ENCODE assay signal across 29 cellular contexts in genomic region chr16:65965632-65966031, GRCh38.
DNase-seq lines count a peak whose midpoint lies in the region; ATAC-seq, FAIRE-seq and TF ChIP-seq lines count a peak whose summit lies in the region.
"Had no signal": no experiment of that assay in that cellular context is flagged by ENCODE, and none has a peak within 500 bp of the region (broad histone marks: within the 10 kb centered on the region; RNA-seq: fewer than 3 reads in every experiment).

No MANE protein-coding gene starts in this region.

- H3K27ac Mint-ChIP-seq in mesothelial cell of epicardium = peak overlapping the region; percentile 18
- no peak overlapping the region for H3K27ac Mint-ChIP-seq in HFFc6
- H3K27ac Mint-ChIP-seq in activated CD4-positive, alpha-beta memory T cell treated with anti-CD3 and anti-CD28 coated beads for 36 hours = no peak overlapping the region
- H3K27ac Mint-ChIP-seq: activated B cell treated with CpG ODN at 0.5 μM for 24 hours; activated naive CD4-positive, alpha-beta T cell treated with anti-CD3 and anti-CD28 coated beads, Interleukin-2, amount 10 ng/mL, durations not matched to agents 7 days and 5 days; CD4-positive, alpha-beta T cell; endodermal cell; natural killer cell; stimulated activated effector memory CD8-positive, alpha-beta T cell treated with anti-CD3 and anti-CD28 coated beads, Interleukin-12 subunit alpha, Interleukin-12 subunit beta, amount 100 ng/mL, for 72 hours had no signal

- POLR2A ChIA-PET in activated CD4-positive, alpha-beta memory T cell treated with anti-CD3 and anti-CD28 coated beads for 36 hours (lab: Charles Lee) = no interaction called here

- ATAC-seq in GM21360 (IDR thresholded peaks at IDR 0.05; ENCODE audit: unreplicated experiment) = no peak
- ATAC-seq: left ventricle myocardium superior; natural killer cell; psoas muscle; stimulated activated effector memory CD8-positive, alpha-beta T cell treated with anti-CD3 and anti-CD28 coated beads, Interleukin-12 subunit alpha, Interleukin-12 subunit beta, amount 100 ng/mL, for 72 hours had no signal

- DNase-seq in ELF-1 (ENCODE audit: low read depth, low spot score) = peak; percentile 43
- DNase-seq in RCC 7860 (ENCODE audit: low spot score) = peak; percentile 7
- peak; percentile 1 for DNase-seq in keratinocyte (ENCODE audit: low read depth, low spot score)
- DNase-seq in mesothelial cell of epicardium (ENCODE audit: low spot score in 2 of 2, unreplicated experiment in 2 of 2) = no peak
- no peak for DNase-seq in HFFc6
- no peak for DNase-seq in activated CD4-positive, alpha-beta memory T cell treated with anti-CD3 and anti-CD28 coated beads for 36 hours
- DNase-seq in HuH-7.5 (ENCODE audit: low spot score) = no peak
- DNase-seq: activated B cell treated with CpG ODN at 0.5 μM for 24 hours; activated CD4-positive, alpha-beta T cell treated with anti-CD3 and anti-CD28 coated beads, Interleukin-2, amount 50 U/mL, for 1 hour; activated naive CD4-positive, alpha-beta T cell treated with anti-CD3 and anti-CD28 coated beads, Interleukin-2, amount 10 ng/mL, durations not matched to agents 7 days and 5 days; adrenal gland; CD4-positive, alpha-beta T cell; dermis blood vessel endothelial cell; endodermal cell; esophagus squamous epithelium; hippocampal formation; left ventricle myocardium superior; natural killer cell; NCI-H1436; NCI-H2081 treated with DMSO at 0.1 percent for 48 hours; occipital lobe; psoas muscle; stimulated activated CD4-positive, alpha-beta T cell treated with anti-CD3 and anti-CD28 coated beads, Interleukin-15, amount 100 ng/mL, for 24 hours; T-helper 1 cell had no signal

- H3K9me3 Mint-ChIP-seq in mesothelial cell of epicardium (peaks cover 10% of the 10 kb centered on the region), HFFc6 (no peaks in the 10 kb centered on the region; the same call in 1 of the 2 replicates)
- H3K9me3 Mint-ChIP-seq in activated CD4-positive, alpha-beta memory T cell treated with anti-CD3 and anti-CD28 coated beads for 36 hours = peaks cover 4% of the 10 kb centered on the region
- H3K9me3 Mint-ChIP-seq: activated B cell treated with CpG ODN at 0.5 μM for 24 hours; activated naive CD4-positive, alpha-beta T cell treated with anti-CD3 and anti-CD28 coated beads, Interleukin-2, amount 10 ng/mL, durations not matched to agents 7 days and 5 days; CD4-positive, alpha-beta T cell; natural killer cell had no signal

- H2AFZ ChIP-seq in keratinocyte (ENCODE audit: control insufficient read depth, low read length) = no peak overlapping the region

- H3K36me3 ChIP-seq in keratinocyte (ENCODE audit: control insufficient read depth in 2 of 2, extremely low read depth in 1 of 2, insufficient read depth in 2 of 2, low read length in 2 of 2) = no peaks in the 10 kb centered on the region
- H3K36me3 ChIP-seq: adrenal gland, esophagus squamous epithelium, tibial nerve had no signal

- H3K4me3 ChIP-seq in keratinocyte (ENCODE audit: control insufficient read depth in 2 of 3, extremely low read depth in 1 of 3, insufficient read depth in 2 of 3, low read depth in 1 of 3, low read length in 3 of 3) = no peak overlapping the region
- H3K4me3 ChIP-seq: adrenal gland, esophagus squamous epithelium, psoas muscle, tibial nerve had no signal

- FAIRE-seq in RCC 7860 (lab: Jason Lieb, UNC) = no peak
- no peak for FAIRE-seq in keratinocyte (lab: Jason Lieb, UNC)
- FAIRE-seq: frontal cortex, H54 had no signal

- no peak overlapping the region for H3K27ac ChIP-seq in keratinocyte (ENCODE audit: control insufficient read depth, insufficient read depth, low read length)
- H3K27ac ChIP-seq: adrenal gland, psoas muscle, tibial nerve had no signal

- no peaks in the 10 kb centered on the region for H3K79me2 ChIP-seq in keratinocyte (ENCODE audit: control insufficient read depth, insufficient read depth, low read length)

- intact Hi-C loops in activated CD4-positive, alpha-beta memory T cell treated with anti-CD3 and anti-CD28 coated beads for 36 hours (cut with micrococcal nuclease) = no loop called here

- no peak overlapping the region for H3K4me2 ChIP-seq in keratinocyte (ENCODE audit: control insufficient read depth, extremely low read depth, insufficient read depth, low read depth, low read length)

- TF ChIP-seq CTCF in keratinocyte (optimal IDR thresholded peaks at IDR 0.05 in 1 of 3, IDR thresholded peaks at IDR 0.05 in 1 of 3, conservative IDR thresholded peaks at IDR 0.05 in 1 of 3; ENCODE audit: extremely low read depth in 1 of 3, insufficient read depth in 2 of 3, low read length in 3 of 3) (no peak), mesothelial cell of epicardium (IDR thresholded peaks at IDR 0.05; ENCODE audit: unreplicated experiment) (no peak), HFFc6 (IDR thresholded peaks at IDR 0.05) (no peak)

- H3K9ac ChIP-seq in keratinocyte (ENCODE audit: control insufficient read depth, extremely low read depth, insufficient read depth, low read length) = no peak overlapping the region

- H3K9me3 ChIP-seq in keratinocyte (ENCODE audit: control insufficient read depth, low read depth, low read length) = no peaks in the 10 kb centered on the region
- H3K9me3 ChIP-seq: adrenal gland, esophagus squamous epithelium, psoas muscle, tibial nerve had no signal

- H3K36me3 Mint-ChIP-seq in mesothelial cell of epicardium = no peaks in the 10 kb centered on the region
- H3K36me3 Mint-ChIP-seq in HFFc6 (ENCODE audit: low read depth) = no peaks in the 10 kb centered on the region
- H3K36me3 Mint-ChIP-seq in activated CD4-positive, alpha-beta memory T cell treated with anti-CD3 and anti-CD28 coated beads for 36 hours = no peaks in the 10 kb centered on the region
- H3K36me3 Mint-ChIP-seq: activated naive CD4-positive, alpha-beta T cell treated with anti-CD3 and anti-CD28 coated beads, Interleukin-2, amount 10 ng/mL, durations not matched to agents 7 days and 5 days; natural killer cell; stimulated activated effector memory CD8-positive, alpha-beta T cell treated with anti-CD3 and anti-CD28 coated beads, Interleukin-12 subunit alpha, Interleukin-12 subunit beta, amount 100 ng/mL, for 72 hours had no signal

- H4K20me1 ChIP-seq in keratinocyte (ENCODE audit: control insufficient read depth, extremely low read depth, insufficient read depth, low read length) = no peaks in the 10 kb centered on the region

- no peaks in the 10 kb centered on the region for H3K4me1 ChIP-seq in keratinocyte (ENCODE audit: control insufficient read depth, extremely low read depth, insufficient read depth, low read length)
- H3K4me1 ChIP-seq: psoas muscle had no signal

- no peaks in the 10 kb centered on the region for H3K27me3 ChIP-seq in keratinocyte (ENCODE audit: control insufficient read depth, extremely low read depth, insufficient read depth, low read length)
- H3K27me3 ChIP-seq: adrenal gland, esophagus squamous epithelium, tibial nerve had no signal

- CTCF ChIA-PET in activated CD4-positive, alpha-beta memory T cell treated with anti-CD3 and anti-CD28 coated beads for 36 hours (lab: Charles Lee) = no interaction called here

- H3K9me1 ChIP-seq in keratinocyte (ENCODE audit: control insufficient read depth, extremely low read depth, insufficient read depth, low read length) = no peaks in the 10 kb centered on the region

- H3K4me3 Mint-ChIP-seq in mesothelial cell of epicardium (no peak overlapping the region), HFFc6 (no peak overlapping the region)
- no peak overlapping the region for H3K4me3 Mint-ChIP-seq in activated CD4-positive, alpha-beta memory T cell treated with anti-CD3 and anti-CD28 coated beads for 36 hours
- H3K4me3 Mint-ChIP-seq: activated B cell treated with CpG ODN at 0.5 μM for 24 hours; activated naive CD4-positive, alpha-beta T cell treated with anti-CD3 and anti-CD28 coated beads, Interleukin-2, amount 10 ng/mL, durations not matched to agents 7 days and 5 days; CD4-positive, alpha-beta T cell; endodermal cell; natural killer cell; stimulated activated effector memory CD8-positive, alpha-beta T cell treated with anti-CD3 and anti-CD28 coated beads, Interleukin-12 subunit alpha, Interleukin-12 subunit beta, amount 100 ng/mL, for 72 hours had no signal

- H3K27me3 Mint-ChIP-seq in mesothelial cell of epicardium (ENCODE audit: low read depth) (no peaks in the 10 kb centered on the region), HFFc6 (ENCODE audit: insufficient read depth) (peaks cover 1% of the 10 kb centered on the region)
- H3K27me3 Mint-ChIP-seq in activated CD4-positive, alpha-beta memory T cell treated with anti-CD3 and anti-CD28 coated beads for 36 hours = peaks cover 1% of the 10 kb centered on the region
- H3K27me3 Mint-ChIP-seq: activated naive CD4-positive, alpha-beta T cell treated with anti-CD3 and anti-CD28 coated beads, Interleukin-2, amount 10 ng/mL, durations not matched to agents 7 days and 5 days had no signal

- peaks cover 29% of the 10 kb centered on the region for H3K4me1 Mint-ChIP-seq in mesothelial cell of epicardium
- peaks cover 11% of the 10 kb centered on the region for H3K4me1 Mint-ChIP-seq in HFFc6 (ENCODE audit: low read depth)
- H3K4me1 Mint-ChIP-seq in activated CD4-positive, alpha-beta memory T cell treated with anti-CD3 and anti-CD28 coated beads for 36 hours (ENCODE audit: low read depth) = no peaks in the 10 kb centered on the region
- H3K4me1 Mint-ChIP-seq: activated B cell treated with CpG ODN at 0.5 μM for 24 hours; activated naive CD4-positive, alpha-beta T cell treated with anti-CD3 and anti-CD28 coated beads, Interleukin-2, amount 10 ng/mL, durations not matched to agents 7 days and 5 days; natural killer cell; stimulated activated effector memory CD8-positive, alpha-beta T cell treated with anti-CD3 and anti-CD28 coated beads, Interleukin-12 subunit alpha, Interleukin-12 subunit beta, amount 100 ng/mL, for 72 hours had no signal

- dilution Hi-C loops in keratinocyte (cut with MboI; ENCODE audit: extremely low pct_ligation_motif_present, low sequenced_read_pairs) = no loop called here

Comparison
In these comparisons a context has a peak if more than half of its experiments do, and no peak if none do; other contexts are left out.
1. DNase-seq: peak in ELF-1 (single experiment), RCC 7860 (single experiment) and keratinocyte (single experiment); none in mesothelial cell of epicardium (0 of 2), HFFc6 (single experiment), activated CD4-positive, alpha-beta memory T cell treated with anti-CD3 and anti-CD28 coated beads for 36 hours (single experiment) and HuH-7.5 (single experiment).